Comparison of ENCODE assay signal across 8 cellular contexts in the genomic region with DNA sequence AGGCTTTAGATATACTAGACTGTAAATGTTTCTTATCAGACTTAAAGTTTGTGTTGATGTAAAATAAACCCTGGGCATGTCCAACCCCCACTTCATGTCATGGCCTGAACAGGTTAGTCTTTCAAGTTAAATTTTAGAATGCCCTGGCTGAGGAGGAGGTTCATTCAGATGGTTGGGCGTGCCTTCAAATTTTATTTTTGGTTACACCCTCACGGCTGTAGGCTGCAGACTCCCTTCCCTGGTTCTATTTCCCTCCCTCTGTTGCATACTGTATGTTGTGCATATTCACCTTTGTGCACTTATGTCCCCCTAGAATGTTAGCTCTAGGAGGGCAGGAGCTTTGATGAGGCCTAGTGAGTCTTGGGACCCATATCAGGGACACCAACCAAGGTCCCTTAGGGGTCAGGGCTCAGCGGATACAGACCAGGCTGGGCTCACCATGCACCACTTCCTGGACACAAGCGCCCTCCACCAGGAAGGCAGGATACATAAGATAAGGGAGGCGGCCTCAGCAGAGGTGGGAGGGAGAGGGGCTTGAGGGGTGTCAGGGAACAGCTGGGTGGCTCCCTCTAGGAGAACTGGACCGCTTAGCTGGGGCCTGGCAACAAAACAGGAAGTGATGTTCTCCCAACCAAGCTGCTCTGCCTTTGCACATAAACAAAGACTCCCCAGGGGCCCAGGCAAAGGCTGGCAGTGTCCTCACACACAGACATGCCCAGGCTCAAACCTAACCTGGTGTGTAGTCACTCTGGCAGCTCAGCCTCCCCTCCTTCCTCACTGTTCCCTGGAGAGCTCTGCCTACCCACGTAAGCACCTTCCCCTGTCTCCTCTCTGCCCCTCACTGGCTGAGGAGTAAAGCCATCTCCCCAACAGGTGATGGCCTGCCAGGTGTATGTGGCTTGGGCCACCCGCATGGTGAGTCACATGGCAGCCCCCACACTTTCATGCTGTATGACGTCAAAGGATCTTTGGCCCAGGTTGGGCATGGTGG. TPM values are rescaled to one million over a fixed set of nuclear protein-coding genes. Genes with fewer than 3 reads are reported as not detected.
DNase-seq lines count a peak whose midpoint lies in the region; ATAC-seq and TF ChIP-seq lines count a peak whose summit lies in the region.

No MANE protein-coding gene starts in this region.

- no peaks in the 10 kb centered on the region for H3K27me3 ChIP-seq in A673 (replicated peaks; ENCODE audit: insufficient read depth, low read depth, low read length, poor library complexity)
- no peaks in the 10 kb centered on the region for H3K27me3 ChIP-seq in HCT116 (ENCODE audit: insufficient read depth, low read length)
- no peaks in the 10 kb centered on the region for H3K27me3 ChIP-seq in hepatocyte

- no peaks in the 10 kb centered on the region for H3K9me3 ChIP-seq in A673 (ENCODE audit: low read depth, low read length, poor library complexity, severe bottlenecking)
- H3K9me3 ChIP-seq in HCT116 (ENCODE audit: control insufficient read depth in 1 of 2, insufficient read depth in 1 of 2, low read depth in 1 of 2, low read length in 2 of 2) = no peaks in the 10 kb centered on the region
- no peaks in the 10 kb centered on the region for H3K9me3 ChIP-seq in hepatocyte (ENCODE audit: low read depth)

- peaks cover 8% of the 10 kb centered on the region for H3K4me1 ChIP-seq in A673 (ENCODE audit: insufficient read depth, low read length, poor library complexity, severe bottlenecking)
- peaks cover 4 to 17% of the 10 kb centered on the region in 2 experiments; a peak in 3 of 4 replicates for H3K4me1 ChIP-seq in HCT116 (ENCODE audit: control insufficient read depth in 1 of 2, insufficient read depth in 2 of 2, low read length in 2 of 2)
- peaks cover 25% of the 10 kb centered on the region for H3K4me1 ChIP-seq in hepatocyte (ENCODE audit: insufficient read depth)

- RAD21 ChIA-PET in HCT116 (lab: Charles Lee; ENCODE audit: low non-redundant PET in 1 of 2, low total read pairs in 2 of 2, uncharacterized antibody in 2 of 2, unreplicated experiment in 2 of 2) = no interaction called here

- H3K9me2 ChIP-seq in HCT116 (ENCODE audit: insufficient read depth) = no peaks in the 10 kb centered on the region
- no peaks in the 10 kb centered on the region for H3K9me2 ChIP-seq in hepatocyte (replicated peaks; ENCODE audit: insufficient read depth)

- 60% methylated on average over 9 of the region's 9 CpGs for WGBS in hepatocyte (ENCODE audit: low lambda C conversion rate, missing lambda C conversion rate)

- no peaks in the 10 kb centered on the region for H3K79me2 ChIP-seq in HCT116 (ENCODE audit: insufficient read depth, low read length)
- H3K79me2 ChIP-seq in hepatocyte = no peaks in the 10 kb centered on the region

- H3K9ac ChIP-seq in HCT116 (ENCODE audit: low read length) = no peak overlapping the region

- H3K27ac ChIP-seq in A673 (ENCODE audit: low read depth, low read length, poor library complexity, severe bottlenecking) (no peak overlapping the region), HCT116 (ENCODE audit: low read depth, low read length) (no peak overlapping the region), hepatocyte (peak overlapping the region; percentile 90)

- TF ChIP-seq POLR2A in HCT116 (IDR thresholded peaks at IDR 0.05; ENCODE audit: borderline replicate concordance, extremely low read depth, insufficient read depth, insufficient read length) = no peak

- POLR2A ChIA-PET in A673 (lab: Charles Lee; ENCODE audit: low non-redundant PET) = no interaction called here
- POLR2A ChIA-PET in HCT116 (lab: Charles Lee) = no interaction called here

- CTCF ChIA-PET in A673 (lab: Charles Lee) (no interaction called here), HCT116 (lab: Charles Lee) (no interaction called here)

- ATAC-seq in HCT116 = 0 out of 2 replicates have a peak, but pooled peaks have one; percentile 10
- ATAC-seq in GM18868 (IDR thresholded peaks at IDR 0.05; ENCODE audit: unreplicated experiment) = no peak

- TF ChIP-seq RAD21 in HCT116 (IDR thresholded peaks at IDR 0.05; ENCODE audit: low read depth) = no peak

- intact Hi-C loops in A673 (cut with micrococcal nuclease; ENCODE audit: unreplicated experiment) = no loop called here
- intact Hi-C loops in HCT116 (cut with micrococcal nuclease) = no loop called here

- H3K36me3 ChIP-seq in A673 (ENCODE audit: insufficient read depth, low read length, poor library complexity, severe bottlenecking) (no peaks in the 10 kb centered on the region), HCT116 (ENCODE audit: control insufficient read depth in 1 of 2, insufficient read depth in 2 of 2, low read length in 2 of 2) (no peaks in the 10 kb centered on the region), hepatocyte (replicated peaks; ENCODE audit: insufficient read depth, low read depth) (no peaks in the 10 kb centered on the region)

- DNase-seq in A673 (ENCODE audit: low spot score) (peak; percentile 49), HCT116 (ENCODE audit: low read depth, low spot score) (no peak), SK-N-DZ (ENCODE audit: low spot score) (peak; percentile 9), hepatocyte (ENCODE audit: low spot score) (peak; percentile 45), NCI-H1105 (lab: John Stamatoyannopoulos, UW) (no peak)
- DNase-seq in central memory CD4-positive, alpha-beta T cell = no peak
- no peak for DNase-seq in stimulated activated CD4-positive, alpha-beta T cell treated with anti-CD3 and anti-CD28 coated beads, Interleukin-2, amount 100 ng/mL, for 24 hours

- no peak overlapping the region for H3K4me3 ChIP-seq in A673 (ENCODE audit: low read depth, low read length, poor library complexity, severe bottlenecking)
- no peak overlapping the region for H3K4me3 ChIP-seq in HCT116 (replicated peaks in 1 of 2; ENCODE audit: low read depth in 1 of 2, low read length in 2 of 2)
- no peak overlapping the region for H3K4me3 ChIP-seq in hepatocyte

- TF ChIP-seq CTCF in A673 (conservative IDR thresholded peaks at IDR 0.05; ENCODE audit: low read depth, low read length) = no peak
- no peak for TF ChIP-seq CTCF in HCT116 (IDR thresholded peaks at IDR 0.05 in 2 of 3, conservative IDR thresholded peaks at IDR 0.05 in 1 of 3; ENCODE audit: borderline replicate concordance in 1 of 3, insufficient read depth in 1 of 3, low read depth in 2 of 3, low read length in 2 of 3)
- TF ChIP-seq CTCF in hepatocyte (IDR thresholded peaks at IDR 0.05; ENCODE audit: poor library complexity) = no peak

- BruUV-seq in A673 (replicated peaks; lab: Mats Ljungman, UMichigan) (no TSS peak), HCT116 (replicated peaks; lab: Mats Ljungman, UMichigan) (no TSS peak)

- H2AFZ ChIP-seq in HCT116 (ENCODE audit: low read depth, low read length, poor library complexity, severe bottlenecking) (no peak overlapping the region), hepatocyte (peak overlapping the region; percentile 41)

- no peak overlapping the region for H3K4me2 ChIP-seq in HCT116 (ENCODE audit: low read length)
- peak overlapping the region; percentile 27 for H3K4me2 ChIP-seq in hepatocyte

- H4K20me1 ChIP-seq in HCT116 (ENCODE audit: insufficient read depth) = no peaks in the 10 kb centered on the region
- H4K20me1 ChIP-seq in hepatocyte (ENCODE audit: insufficient read depth, poor library complexity, severe bottlenecking) = no peaks in the 10 kb centered on the region

TF ChIP-seq in HCT116, 20 proteins besides CTCF, POLR2A, EP300 and RAD21 (continues in another document):
- TF ChIP-seq EZH2phosphoT487 (IDR thresholded peaks at IDR 0.05; ENCODE audit: borderline replicate concordance) (no peak), TCF7L2 (IDR thresholded peaks at IDR 0.05; ENCODE audit: borderline replicate concordance, extremely low read depth, insufficient read depth, insufficient read length) (no peak), SP1 (IDR thresholded peaks at IDR 0.05; ENCODE audit: low read depth) (no peak)
- TF ChIP-seq, protein P1, sequence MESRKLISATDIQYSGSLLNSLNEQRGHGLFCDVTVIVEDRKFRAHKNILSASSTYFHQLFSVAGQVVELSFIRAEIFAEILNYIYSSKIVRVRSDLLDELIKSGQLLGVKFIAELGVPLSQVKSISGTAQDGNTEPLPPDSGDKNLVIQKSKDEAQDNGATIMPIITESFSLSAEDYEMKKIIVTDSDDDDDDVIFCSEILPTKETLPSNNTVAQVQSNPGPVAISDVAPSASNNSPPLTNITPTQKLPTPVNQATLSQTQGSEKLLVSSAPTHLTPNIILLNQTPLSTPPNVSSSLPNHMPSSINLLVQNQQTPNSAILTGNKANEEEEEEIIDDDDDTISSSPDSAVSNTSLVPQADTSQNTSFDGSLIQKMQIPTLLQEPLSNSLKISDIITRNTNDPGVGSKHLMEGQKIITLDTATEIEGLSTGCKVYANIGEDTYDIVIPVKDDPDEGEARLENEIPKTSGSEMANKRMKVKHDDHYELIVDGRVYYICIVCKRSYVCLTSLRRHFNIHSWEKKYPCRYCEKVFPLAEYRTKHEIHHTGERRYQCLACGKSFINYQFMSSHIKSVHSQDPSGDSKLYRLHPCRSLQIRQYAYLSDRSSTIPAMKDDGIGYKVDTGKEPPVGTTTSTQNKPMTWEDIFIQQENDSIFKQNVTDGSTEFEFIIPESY (IDR thresholded peaks at IDR 0.05; ENCODE audit: extremely low read depth, insufficient replicate concordance, low read length) = no peak

RNA-seq across cellular contexts. Expression of a gene that starts 5.7 kb away (rescaled TPM):
- total RNA-seq in A673 (2021) = 44.3 and 47.8 TPM in 2 replicates
- total RNA-seq in HCT116 (2021; ENCODE audit: unreplicated experiment) = 23.4 TPM
- 12.9 and 16.0 TPM in 2 replicates for polyA plus RNA-seq in HCT116 (2012)
- polyA plus RNA-seq in SK-N-DZ (2014; cell fraction: cytosol; rRNA removed) = 18.7 and 20.2 TPM in 2 replicates
- 13.1 and 16.6 TPM in 2 replicates for polyA plus RNA-seq in SK-N-DZ (2014; cell fraction: nucleus; rRNA removed)
- total RNA-seq in hepatocyte = 19.9 and 25.7 TPM in 2 replicates
- polyA plus RNA-seq in hepatocyte = 11.0 and 13.2 TPM in 2 replicates

Comparison
In these comparisons a context has a peak if more than half of its experiments do, and no peak if none do; other contexts are left out.
1. DNase-seq: peak in A673 (single experiment), SK-N-DZ (single experiment) and hepatocyte (single experiment); none in HCT116 (single experiment), central memory CD4-positive, alpha-beta T cell (single experiment), NCI-H1105 (single experiment) and stimulated activated CD4-positive, alpha-beta T cell treated with anti-CD3 and anti-CD28 coated beads, Interleukin-2, amount 100 ng/mL, for 24 hours (0 of 2).